In genomic region chr17:8746501-8747236, GRCh38 we compare ENCODE assay signal across 9 cellular contexts. TPM values are rescaled to one million over a fixed set of nuclear protein-coding genes. Genes with fewer than 3 reads are reported as not detected.
DNase-seq lines count a peak whose midpoint lies in the region; ATAC-seq and TF ChIP-seq lines count a peak whose summit lies in the region.
"Had no signal": no experiment of that assay in that cellular context is flagged by ENCODE, and none has a peak within 500 bp of the region (broad histone marks: within the 10 kb centered on the region; RNA-seq: fewer than 3 reads in every experiment).

No MANE protein-coding gene starts in this region.

- H3K4me3 ChIP-seq in AG04449 (ENCODE audit: low read depth, low read length) = peak overlapping the region; percentile 61
- peak overlapping the region; percentile 54 to 64 for H3K4me3 ChIP-seq in mucosa of rectum (ENCODE audit: low read length in 2 of 2)
- no peak overlapping the region for H3K4me3 ChIP-seq in lower leg skin (ENCODE audit: low read depth, poor library complexity, severe bottlenecking)
- H3K4me3 ChIP-seq in SJCRH30 = no peak overlapping the region

- TF ChIP-seq CTCF in AG04449 (IDR thresholded peaks at IDR 0.05; ENCODE audit: insufficient read depth, low read length, missing control alignments) (no peak), brain (conservative IDR thresholded peaks at IDR 0.05) (no peak), lower leg skin (IDR thresholded peaks at IDR 0.05) (no peak), omental fat pad (IDR thresholded peaks at IDR 0.05) (no peak)

- no peak for ATAC-seq in omental fat pad (ENCODE audit: low FRiP score)

- no peaks in the 10 kb centered on the region for H3K36me3 Mint-ChIP-seq in brain

- peaks cover 0 to 4% of the 10 kb centered on the region in 2 donors for H3K4me1 ChIP-seq in mucosa of rectum (ENCODE audit: control insufficient read depth in 2 of 2, insufficient read depth in 2 of 2, low read length in 2 of 2)
- no peaks in the 10 kb centered on the region for H3K4me1 ChIP-seq in SJCRH30

- H3K27me3 Mint-ChIP-seq in brain = peaks cover 27% of the 10 kb centered on the region

- intact Hi-C loops in lower leg skin (cut with DNase I; ENCODE audit: low total_unique reads) = loop anchor here (10.0 kb wide), 1 partner anchor 332 kb away; no protein-coding TSS in a partner anchor

- CTCF ChIA-PET in AG04449 (lab: Yijun Ruan, JAX) = interaction anchor here (0.6 to 4.7 kb wide), 56 partner anchors 10 to 775 kb away, joined by 3 to 50 read pairs (median 4); no protein-coding TSS in a partner anchor
- CTCF ChIA-PET in HEK293T (lab: Yijun Ruan, JAX) = interaction anchor here (0.6 to 1.4 kb wide), 6 partner anchors 39 to 578 kb away, joined by 3 to 6 read pairs (median 4); no protein-coding TSS in a partner anchor

- peak overlapping the region in 2 of 5 experiments; percentile 6 to 69 for H3K27ac Mint-ChIP-seq in brain

- H3K9ac ChIP-seq in mucosa of rectum (ENCODE audit: low read depth in 1 of 2, low read length in 2 of 2) = peak overlapping the region; percentile 47 to 48

- 7 to 16% methylated on average over 9 of the region's 9 CpGs for WGBS in lower leg skin, 2 donors

- H3K4me3 Mint-ChIP-seq in brain = peak overlapping the region; percentile 89 to 97 (median 90)

- H3K9me3 Mint-ChIP-seq in brain = no peaks in the 10 kb centered on the region

- H3K9me3 ChIP-seq in mucosa of rectum (ENCODE audit: control insufficient read depth in 2 of 2, low read length in 2 of 2) (no peaks in the 10 kb centered on the region), SJCRH30 (replicated peaks) (no peaks in the 10 kb centered on the region)

- H3K4me1 Mint-ChIP-seq in brain = peaks cover 5% of the 10 kb centered on the region

- no peak for TF ChIP-seq POLR2A in lower leg skin (IDR thresholded peaks at IDR 0.05)

- H3K27me3 ChIP-seq in mucosa of rectum (ENCODE audit: control insufficient read depth in 2 of 2, insufficient read depth in 2 of 2, low read length in 2 of 2) (no peaks in the 10 kb centered on the region), SJCRH30 (no peaks in the 10 kb centered on the region)

- POLR2A ChIA-PET in AG04449 (lab: Yijun Ruan, JAX) = interaction anchor here (1.0 kb wide), 1 partner anchor 308 kb away, joined by 3 read pairs; no protein-coding TSS in a partner anchor
- POLR2A ChIA-PET in HEK293T (lab: Yijun Ruan, JAX) = interaction anchor here (0.7 to 2.2 kb wide), 2 partner anchors 311 to 363 kb away, joined by 4 to 5 read pairs; partner anchors contain the start of gene NDEL1

- H3K36me3 ChIP-seq in mucosa of rectum (ENCODE audit: control insufficient read depth in 2 of 2, insufficient read depth in 2 of 2, low read length in 2 of 2) (no peaks in the 10 kb centered on the region), SJCRH30 (no peaks in the 10 kb centered on the region)

- DNase-seq in AG04449 (ENCODE audit: low read depth, low spot score) = no peak
- DNase-seq in HEK293T (ENCODE audit: extremely low spot score) = peak; percentile 28
- DNase-seq in lower leg skin (ENCODE audit: low spot score in 2 of 2) = no peak
- DNase-seq in Ammon's horn (ENCODE audit: low spot score) = no peak
- no peak for DNase-seq in omental fat pad (ENCODE audit: low spot score)
- no peak for DNase-seq in SJCRH30

- H3K27ac ChIP-seq in mucosa of rectum (ENCODE audit: low read depth in 2 of 2, low read length in 2 of 2) (no peak overlapping the region), SJCRH30 (no peak overlapping the region)

TF ChIP-seq in HEK293T, 16 proteins besides CTCF, POLR2A, EP300 and RAD21:
- TF ChIP-seq TARDBP (IDR thresholded peaks at IDR 0.05) = no peak
- TF ChIP-seq FOXK2 (IDR thresholded peaks at IDR 0.05) = no peak
- no peak for TF ChIP-seq SUZ12 (IDR thresholded peaks at IDR 0.05)
- no peak for TF ChIP-seq HDGF (IDR thresholded peaks at IDR 0.05; ENCODE audit: borderline replicate concordance)

RNA-seq across cellular contexts. Expression of gene CCDC42, which starts 2.0 kb away (rescaled TPM):
- polyA plus RNA-seq in brain (ENCODE audit: insufficient read depth, low read depth, low replicate concordance) = not detected
- total RNA-seq in lower leg skin = not detected
- total RNA-seq in omental fat pad = not detected
- total RNA-seq in SJCRH30 (2014; rRNA removed; shearing (Covaris generic)) = not detected in 2 replicates
- total RNA-seq: RPMI7951 had no signal

RNA-seq across cellular contexts. Expression of gene SPDYE4, which starts 11.7 kb away (rescaled TPM):
- polyA plus RNA-seq in brain (ENCODE audit: insufficient read depth, low read depth, low replicate concordance) = not detected
- total RNA-seq in lower leg skin (not detected), omental fat pad (not detected)
- total RNA-seq in SJCRH30 (2014; rRNA removed; shearing (Covaris generic)) = not detected in 2 replicates
- total RNA-seq: RPMI7951 had no signal

RNA-seq across cellular contexts. Expression of gene MFSD6L, which starts 52.5 kb away (rescaled TPM):
- polyA plus RNA-seq in brain (ENCODE audit: insufficient read depth, low read depth, low replicate concordance) = not detected
- total RNA-seq in lower leg skin = under 1 TPM in 2 of 4 donors, not detected in 2; 0.19 to 0.23 TPM
- total RNA-seq in omental fat pad = under 1 TPM in 2 of 4 donors, not detected in 2; 0.24 to 0.25 TPM
- not detected in 2 replicates for total RNA-seq in SJCRH30 (2014; rRNA removed; shearing (Covaris generic))
- total RNA-seq: RPMI7951 had no signal

Comparison
In these comparisons a context has a peak if more than half of its experiments do, and no peak if none do; other contexts are left out.
1. H3K4me3 ChIP-seq: peak in AG04449 (single experiment) and mucosa of rectum (2 of 2); none in lower leg skin (single experiment) and SJCRH30 (single experiment).